9 cellular contexts compared by ENCODE assay signal in the genomic region with DNA sequence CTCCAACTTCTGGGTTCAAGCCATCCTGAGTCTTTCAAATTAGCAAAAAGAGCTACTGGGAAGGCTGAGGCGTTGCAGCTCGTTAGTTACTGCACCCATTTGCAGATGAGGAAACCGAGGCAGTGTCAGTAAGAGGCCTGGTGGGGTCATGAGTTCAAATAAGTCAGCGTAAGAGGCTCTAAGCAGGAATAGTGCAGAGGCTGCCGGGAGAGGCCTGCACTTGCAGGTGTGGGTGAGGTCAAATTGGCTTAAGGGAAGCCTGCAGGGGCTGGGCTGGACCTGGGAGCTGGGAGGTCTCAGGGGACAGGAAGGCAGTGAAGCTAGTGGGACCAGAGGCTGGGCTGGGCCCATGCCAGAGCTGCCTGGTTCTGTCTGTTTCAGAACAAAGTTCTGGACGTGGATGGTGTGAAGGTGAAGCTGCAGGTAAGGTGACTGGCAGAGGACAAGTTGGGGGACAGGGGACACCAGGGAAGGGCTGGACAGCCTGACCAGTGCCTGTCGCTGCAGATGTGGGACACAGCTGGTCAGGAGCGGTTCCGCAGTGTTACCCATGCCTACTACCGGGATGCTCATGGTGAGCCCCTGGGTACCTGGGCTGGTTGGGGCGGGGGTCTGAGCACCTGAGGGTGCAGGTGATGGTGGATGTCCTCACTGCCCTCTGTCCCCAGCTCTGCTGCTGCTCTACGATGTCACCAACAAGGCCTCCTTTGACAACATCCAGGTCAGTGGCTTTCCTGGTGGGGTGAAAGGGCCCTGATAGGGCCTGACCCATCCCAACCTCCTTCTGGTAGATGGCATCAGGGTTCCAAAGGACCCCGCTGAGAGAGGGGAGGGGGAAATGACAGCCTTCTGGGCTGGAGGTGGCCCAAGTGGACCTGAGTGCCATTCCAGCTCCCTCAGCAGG. TPM values are rescaled to one million over a fixed set of nuclear protein-coding genes. Genes with fewer than 3 reads are reported as not detected.
A peak's percentile ranks its signal among the peaks of the same experiment; 100 is the strongest.
DNase-seq lines count a peak whose midpoint lies in the region; ATAC-seq, FAIRE-seq and TF ChIP-seq lines count a peak whose summit lies in the region.
"Had no signal": no experiment of that assay in that cellular context is flagged by ENCODE, and none has a peak within 500 bp of the region (broad histone marks: within the 10 kb centered on the region; RNA-seq: fewer than 3 reads in every experiment).

No MANE protein-coding gene starts in this region.

- peak overlapping the region; percentile 93 for H3K27ac ChIP-seq in RWPE2 (ENCODE audit: poor library complexity, severe bottlenecking)

- no peak for TF ChIP-seq CTCF in RWPE2 (IDR thresholded peaks at IDR 0.05; ENCODE audit: poor library complexity, severe bottlenecking)
- no peak for TF ChIP-seq CTCF in fibroblast of mammary gland (conservative IDR thresholded peaks at IDR 0.05; ENCODE audit: control insufficient read depth, insufficient read depth, low read depth, low read length)

- H3K4me3 Mint-ChIP-seq in activated T-cell treated with anti-CD3 and anti-CD28 coated beads, Interleukin-2, amount 50 U/mL, for 24 hours, result peak overlapping the region; percentile 97

- peaks cover 52% of the 10 kb centered on the region for H3K36me3 Mint-ChIP-seq in activated T-cell treated with anti-CD3 and anti-CD28 coated beads, Interleukin-2, amount 50 U/mL, for 24 hours (ENCODE audit: low read depth)

- peak overlapping the region; percentile 98 for H3K27ac Mint-ChIP-seq in activated T-cell treated with anti-CD3 and anti-CD28 coated beads, Interleukin-2, amount 50 U/mL, for 24 hours

- H3K4me1 ChIP-seq in RWPE2 (ENCODE audit: insufficient read depth, poor library complexity, severe bottlenecking), result peaks cover 18% of the 10 kb centered on the region

- H3K36me3 ChIP-seq in RWPE2 (ENCODE audit: low read depth), result peaks cover 38% of the 10 kb centered on the region

- FAIRE-seq in frontal cortex (lab: Jason Lieb, UNC), result no peak

- ATAC-seq in RWPE2 (ENCODE audit: low read depth) (no peak), sciatic nerve (no peak)
- no peak for ATAC-seq in stimulated activated naive CD8-positive, alpha-beta T cell treated with anti-CD3 and anti-CD28 coated beads, Interleukin-15, Interleukin-2, amounts not matched to agents 100 U/mL and 50 U/mL, for 24 hours

- no peaks in the 10 kb centered on the region for H3K27me3 Mint-ChIP-seq in activated T-cell treated with anti-CD3 and anti-CD28 coated beads, Interleukin-2, amount 50 U/mL, for 24 hours

- peaks cover 27% of the 10 kb centered on the region for H3K4me1 Mint-ChIP-seq in activated T-cell treated with anti-CD3 and anti-CD28 coated beads, Interleukin-2, amount 50 U/mL, for 24 hours (ENCODE audit: low read depth)

- intact Hi-C loops in sciatic nerve (cut with DNase I), result no loop called here

- H3K4me3 ChIP-seq in RWPE2 (ENCODE audit: severe bottlenecking) (no peak overlapping the region), fibroblast of mammary gland (ENCODE audit: control insufficient read depth, low read depth, low read length) (no peak overlapping the region)

- peak; percentile 67 for DNase-seq in activated T-cell treated with anti-CD3 and anti-CD28 coated beads, Interleukin-2, amount 50 U/mL, for 24 hours
- DNase-seq in activated T-cell treated with anti-CD3 and anti-CD28 coated beads, Interleukin-2, amount 50 U/mL, for 1 hour, result no peak
- DNase-seq in RWPE2 (ENCODE audit: low spot score) (peak; percentile 63), fibroblast of mammary gland (ENCODE audit: low read depth) (peak; percentile 38), frontal cortex (ENCODE audit: low spot score in 2 of 2) (no peak), sciatic nerve (ENCODE audit: low spot score) (no peak), DMS79 (lab: John Stamatoyannopoulos, UW) (no peak)
- peak; percentile 32 for DNase-seq in stimulated activated naive CD8-positive, alpha-beta T cell treated with anti-CD3 and anti-CD28 coated beads, Interleukin-15, Interleukin-2, amounts not matched to agents 100 U/mL and 50 U/mL, for 24 hours
- DNase-seq: GDM1 had no signal

- no peaks in the 10 kb centered on the region for H3K9me3 Mint-ChIP-seq in activated T-cell treated with anti-CD3 and anti-CD28 coated beads, Interleukin-2, amount 50 U/mL, for 24 hours

- no peaks in the 10 kb centered on the region for H3K27me3 ChIP-seq in RWPE2 (ENCODE audit: insufficient read depth, poor library complexity, severe bottlenecking)

- H3K9me3 ChIP-seq in RWPE2 (ENCODE audit: severe bottlenecking), result no peaks in the 10 kb centered on the region

RNA-seq across cellular contexts. Expression of a gene that starts 3.0 kb away (rescaled TPM):
- 4.1 TPM for total RNA-seq in frontal cortex
- total RNA-seq in sciatic nerve, result 0.40 TPM

RNA-seq across cellular contexts. Expression of a gene that starts 4.1 kb away (rescaled TPM):
- total RNA-seq in frontal cortex (25.7 TPM), sciatic nerve (44.8 TPM)

RNA-seq across cellular contexts. Expression of a gene that starts 15.7 kb away (rescaled TPM):
- total RNA-seq in frontal cortex (58.3 TPM), sciatic nerve (159 TPM)

RNA-seq across cellular contexts. Expression of a gene that starts 45.0 kb away (rescaled TPM):
- 15.9 TPM for total RNA-seq in frontal cortex
- 1.6 TPM for total RNA-seq in sciatic nerve

RNA-seq across cellular contexts. Expression of a gene that starts 53.8 kb away (rescaled TPM):
- total RNA-seq in frontal cortex (6.9 TPM), sciatic nerve (21.8 TPM)

Comparison
In these comparisons a context has a peak if more than half of its experiments do, and no peak if none do; other contexts are left out.
1. DNase-seq: peak in activated T-cell treated with anti-CD3 and anti-CD28 coated beads, Interleukin-2, amount 50 U/mL, for 24 hours (single experiment), RWPE2 (single experiment), fibroblast of mammary gland (single experiment) and stimulated activated naive CD8-positive, alpha-beta T cell treated with anti-CD3 and anti-CD28 coated beads, Interleukin-15, Interleukin-2, amounts not matched to agents 100 U/mL and 50 U/mL, for 24 hours (single experiment); none in activated T-cell treated with anti-CD3 and anti-CD28 coated beads, Interleukin-2, amount 50 U/mL, for 1 hour (single experiment), frontal cortex (0 of 2), sciatic nerve (single experiment) and DMS79 (single experiment).